ENCODE assay signal across 10 cellular contexts in genomic region chr17:76546556-76547182, GRCh38. TPM values are rescaled to one million over a fixed set of nuclear protein-coding genes. Genes with fewer than 3 reads are reported as not detected.
DNase-seq lines count a peak whose midpoint lies in the region; ATAC-seq and TF ChIP-seq lines count a peak whose summit lies in the region.
"Had no signal": no experiment of that assay in that cellular context is flagged by ENCODE, and none has a peak within 500 bp of the region (broad histone marks: within the 10 kb centered on the region; RNA-seq: fewer than 3 reads in every experiment).

No MANE protein-coding gene starts in this region.

- DNase-seq in NCI-H446 (lab: John Stamatoyannopoulos, UW) (peak; percentile 19 to 68), dermis blood vessel endothelial cell (peak; percentile 51), neural progenitor cell (ENCODE audit: low spot score) (no peak), endodermal cell (no peak), Karpas-422 (no peak), HEK293T (ENCODE audit: extremely low spot score) (no peak)
- DNase-seq in activated CD8-positive, alpha-beta memory T cell treated with anti-CD3 and anti-CD28 coated beads, Interleukin-2, amount 10 ng/mL, durations not matched to agents 7 days and 5 days: no peak
- DNase-seq: DMS79 treated with DMSO at 0.1 percent for 48 hours had no signal

- H3K4me3 Mint-ChIP-seq in neural progenitor cell: peak overlapping the region; percentile 23
- H3K4me3 Mint-ChIP-seq in endodermal cell: no peak overlapping the region
- H3K4me3 Mint-ChIP-seq in activated CD8-positive, alpha-beta memory T cell treated with anti-CD3 and anti-CD28 coated beads, Interleukin-2, amount 10 ng/mL, durations not matched to agents 7 days and 5 days: no peak overlapping the region

- TF ChIP-seq CTCF in C4-2B (conservative IDR thresholded peaks at IDR 0.05): no peak
- TF ChIP-seq CTCF in neural progenitor cell (IDR thresholded peaks at IDR 0.05): no peak
- no peak for TF ChIP-seq CTCF in endodermal cell (conservative IDR thresholded peaks at IDR 0.05)

- no peaks in the 10 kb centered on the region for H3K9me2 ChIP-seq in Karpas-422 (replicated peaks; ENCODE audit: insufficient read depth, low read length)

- no peak overlapping the region for H3K9ac ChIP-seq in neural progenitor cell
- H3K9ac ChIP-seq in endodermal cell (ENCODE audit: extremely low read depth, low read length, poor library complexity, severe bottlenecking): no peak overlapping the region
- H3K9ac ChIP-seq in Karpas-422 (ENCODE audit: low read length): no peak overlapping the region

- H3K36me3 Mint-ChIP-seq in neural progenitor cell (no peaks in the 10 kb centered on the region), endodermal cell (ENCODE audit: low read depth) (no peaks in the 10 kb centered on the region)
- H3K36me3 Mint-ChIP-seq in activated CD8-positive, alpha-beta memory T cell treated with anti-CD3 and anti-CD28 coated beads, Interleukin-2, amount 10 ng/mL, durations not matched to agents 7 days and 5 days: no peaks in the 10 kb centered on the region
- H3K36me3 Mint-ChIP-seq: activated naive CD4-positive, alpha-beta T cell treated with anti-CD3 and anti-CD28 coated beads, Interleukin-2, amount 50 U/mL, for 72 hours had no signal

- H3K27ac ChIP-seq in C4-2B: peak overlapping the region; percentile 19
- no peak overlapping the region for H3K27ac ChIP-seq in neural progenitor cell
- no peak overlapping the region for H3K27ac ChIP-seq in endodermal cell (ENCODE audit: low read depth, low read length)
- no peak overlapping the region for H3K27ac ChIP-seq in Karpas-422 (ENCODE audit: low read length)

- peaks cover 6% of the 10 kb centered on the region for H3K27me3 Mint-ChIP-seq in neural progenitor cell (ENCODE audit: insufficient read depth, low read depth)
- peaks cover 1% of the 10 kb centered on the region for H3K27me3 Mint-ChIP-seq in endodermal cell (ENCODE audit: insufficient read depth)
- peaks cover 16% of the 10 kb centered on the region for H3K27me3 Mint-ChIP-seq in activated CD8-positive, alpha-beta memory T cell treated with anti-CD3 and anti-CD28 coated beads, Interleukin-2, amount 10 ng/mL, durations not matched to agents 7 days and 5 days

- no peaks in the 10 kb centered on the region for H4K20me1 ChIP-seq in neural progenitor cell (ENCODE audit: low read depth)
- no peaks in the 10 kb centered on the region for H4K20me1 ChIP-seq in Karpas-422 (ENCODE audit: insufficient read depth, low read depth, low read length)

- H3K27ac Mint-ChIP-seq in neural progenitor cell (no peak overlapping the region), endodermal cell (no peak overlapping the region)
- H3K27ac Mint-ChIP-seq in activated CD8-positive, alpha-beta memory T cell treated with anti-CD3 and anti-CD28 coated beads, Interleukin-2, amount 10 ng/mL, durations not matched to agents 7 days and 5 days: no peak overlapping the region
- H3K27ac Mint-ChIP-seq: activated naive CD4-positive, alpha-beta T cell treated with anti-CD3 and anti-CD28 coated beads, Interleukin-2, amount 50 U/mL, for 72 hours had no signal

- H3K9me3 Mint-ChIP-seq in neural progenitor cell (no peaks in the 10 kb centered on the region), endodermal cell (no peaks in the 10 kb centered on the region)
- H3K9me3 Mint-ChIP-seq in activated CD8-positive, alpha-beta memory T cell treated with anti-CD3 and anti-CD28 coated beads, Interleukin-2, amount 10 ng/mL, durations not matched to agents 7 days and 5 days (ENCODE audit: low read depth): no peaks in the 10 kb centered on the region
- H3K9me3 Mint-ChIP-seq: activated naive CD4-positive, alpha-beta T cell treated with anti-CD3 and anti-CD28 coated beads, Interleukin-2, amount 50 U/mL, for 72 hours had no signal

- H3K4me1 ChIP-seq in neural progenitor cell: peaks cover 24% of the 10 kb centered on the region
- H3K4me1 ChIP-seq in endodermal cell (ENCODE audit: control insufficient read depth, insufficient read depth, low read length): peaks cover 17% of the 10 kb centered on the region
- no peaks in the 10 kb centered on the region for H3K4me1 ChIP-seq in Karpas-422 (ENCODE audit: low read length)

- H3K79me2 ChIP-seq in neural progenitor cell (ENCODE audit: low read depth) (no peaks in the 10 kb centered on the region), Karpas-422 (ENCODE audit: low read length) (no peaks in the 10 kb centered on the region)

- H2AFZ ChIP-seq in neural progenitor cell (replicated peaks) (no peak overlapping the region), Karpas-422 (ENCODE audit: low read length) (no peak overlapping the region)

- POLR2A ChIA-PET in HEK293T (lab: Yijun Ruan, JAX): interaction anchor here (0.8 to 1.4 kb wide), 5 partner anchors 11 to 125 kb away, joined by 3 to 6 read pairs (median 4); no protein-coding TSS in a partner anchor

- CTCF ChIA-PET in activated CD8-positive, alpha-beta memory T cell treated with anti-CD3 and anti-CD28 coated beads, Interleukin-2, amount 10 ng/mL, durations not matched to agents 7 days and 5 days (lab: Charles Lee): interaction anchor here (0.8 to 6.4 kb wide), 13 partner anchors 10 to 138 kb away, joined by 3 to 77 read pairs (median 4); no protein-coding TSS in a partner anchor
- CTCF ChIA-PET in HEK293T (lab: Yijun Ruan, JAX): interaction anchor here (0.6 to 2.9 kb wide), 6 partner anchors 10 to 39 kb away, joined by 3 to 37 read pairs (median 4); no protein-coding TSS in a partner anchor

- H3K4me3 ChIP-seq in neural progenitor cell (no peak overlapping the region), endodermal cell (ENCODE audit: low read length) (no peak overlapping the region), Karpas-422 (ENCODE audit: low read length) (no peak overlapping the region)

- no peak for ATAC-seq in activated CD8-positive, alpha-beta memory T cell treated with anti-CD3 and anti-CD28 coated beads, Interleukin-2, amount 10 ng/mL, durations not matched to agents 7 days and 5 days

- peaks cover 21% of the 10 kb centered on the region for H3F3A ChIP-seq in neural progenitor cell (ENCODE audit: low read depth)

- H3K36me3 ChIP-seq in neural progenitor cell: no peaks in the 10 kb centered on the region
- H3K36me3 ChIP-seq in endodermal cell (ENCODE audit: control insufficient read depth, insufficient read depth, low read length): no peaks in the 10 kb centered on the region
- no peaks in the 10 kb centered on the region for H3K36me3 ChIP-seq in Karpas-422 (ENCODE audit: insufficient read depth, low read length)

- no peaks in the 10 kb centered on the region for H3K9me3 ChIP-seq in neural progenitor cell (ENCODE audit: low read depth)
- H3K9me3 ChIP-seq in endodermal cell (ENCODE audit: control insufficient read depth, low read length): no peaks in the 10 kb centered on the region
- H3K9me3 ChIP-seq in Karpas-422 (ENCODE audit: low read length): no peaks in the 10 kb centered on the region

- H3K27me3 ChIP-seq in neural progenitor cell (peaks cover 21% of the 10 kb centered on the region), endodermal cell (ENCODE audit: control insufficient read depth, insufficient read depth, low read length, poor library complexity, severe bottlenecking) (no peaks in the 10 kb centered on the region), Karpas-422 (ENCODE audit: low read length) (no peaks in the 10 kb centered on the region)

- H3K4me2 ChIP-seq in neural progenitor cell (no peak overlapping the region), Karpas-422 (ENCODE audit: low read depth, low read length, poor library complexity, severe bottlenecking) (no peak overlapping the region)

- WGBS in endodermal cell (ENCODE audit: insufficient coverage in 1 of 2, insufficient read length in 1 of 2), 2 experiments: 89 to 98% methylated on average over 7 to 11 of the region's 11 CpGs

- peaks cover 32% of the 10 kb centered on the region for H3K4me1 Mint-ChIP-seq in neural progenitor cell
- H3K4me1 Mint-ChIP-seq in endodermal cell: peaks cover 27% of the 10 kb centered on the region
- H3K4me1 Mint-ChIP-seq in activated CD8-positive, alpha-beta memory T cell treated with anti-CD3 and anti-CD28 coated beads, Interleukin-2, amount 10 ng/mL, durations not matched to agents 7 days and 5 days: peaks cover 5% of the 10 kb centered on the region

TF ChIP-seq in HEK293T, 16 proteins besides CTCF, POLR2A, EP300 and RAD21 (continues in another document):
- TF ChIP-seq FOXM1 (IDR thresholded peaks at IDR 0.05; ENCODE audit: borderline replicate concordance): no peak

RNA-seq across cellular contexts. Expression of gene PRCD, which starts 6.8 kb away (rescaled TPM):
- total RNA-seq in dermis blood vessel endothelial cell (0.19 and 0.68 TPM in 2 replicates), neural progenitor cell (ENCODE audit: low replicate concordance) (0.09 TPM in 1 of 2 replicates, not detected in the other), endodermal cell (1 to 10 TPM; 3.2 to 4.8 TPM)
- polyA plus RNA-seq in endodermal cell (2013, experiment 1 of 2): 0.50 TPM
- polyA plus RNA-seq in endodermal cell (2013, experiment 2 of 2): 2.2 TPM
- total RNA-seq in activated CD8-positive, alpha-beta memory T cell treated with anti-CD3 and anti-CD28 coated beads, Interleukin-2, amount 10 ng/mL, durations not matched to agents 7 days and 5 days: not detected
- 0.37 and 0.69 TPM in 2 replicates for total RNA-seq in Karpas-422 (2014; rRNA removed; shearing (Covaris generic); ENCODE audit: low replicate concordance)
- total RNA-seq: activated naive CD4-positive, alpha-beta T cell treated with anti-CD3 and anti-CD28 coated beads, Interleukin-2, amount 50 U/mL, for 72 hours had no signal

RNA-seq across cellular contexts. Expression of gene CYGB, which starts 9.2 kb away (rescaled TPM):
- 1.6 and 4.4 TPM in 2 replicates for total RNA-seq in dermis blood vessel endothelial cell
- 1.1 TPM in 1 of 2 replicates, not detected in the other for total RNA-seq in neural progenitor cell (ENCODE audit: low replicate concordance)
- 1 to 10 TPM; 2.0 to 3.4 TPM for total RNA-seq in endodermal cell
- polyA plus RNA-seq in endodermal cell (2013, experiment 1 of 2): 3.3 TPM
- polyA plus RNA-seq in endodermal cell (2013, experiment 2 of 2): 2.3 TPM
- total RNA-seq in activated CD8-positive, alpha-beta memory T cell treated with anti-CD3 and anti-CD28 coated beads, Interleukin-2, amount 10 ng/mL, durations not matched to agents 7 days and 5 days: not detected
- total RNA-seq in Karpas-422 (2014; rRNA removed; shearing (Covaris generic); ENCODE audit: low replicate concordance): 0.07 TPM in 1 of 2 replicates, not detected in the other
- total RNA-seq: activated naive CD4-positive, alpha-beta T cell treated with anti-CD3 and anti-CD28 coated beads, Interleukin-2, amount 50 U/mL, for 72 hours had no signal

RNA-seq across cellular contexts. Expression of gene ST6GALNAC2, which starts 39.0 kb away (rescaled TPM):
- total RNA-seq in dermis blood vessel endothelial cell (0.28 and 0.51 TPM in 2 replicates), neural progenitor cell (ENCODE audit: low replicate concordance) (0.28 TPM in 1 of 2 replicates, not detected in the other), endodermal cell (10 to 100 TPM; 15.1 to 26.9 TPM)
- polyA plus RNA-seq in endodermal cell (2013, experiment 1 of 2): 3.5 TPM
- 3.6 TPM for polyA plus RNA-seq in endodermal cell (2013, experiment 2 of 2)
- not detected for total RNA-seq in activated CD8-positive, alpha-beta memory T cell treated with anti-CD3 and anti-CD28 coated beads, Interleukin-2, amount 10 ng/mL, durations not matched to agents 7 days and 5 days
- total RNA-seq in Karpas-422 (2014; rRNA removed; shearing (Covaris generic); ENCODE audit: low replicate concordance): not detected in 2 replicates
- total RNA-seq: activated naive CD4-positive, alpha-beta T cell treated with anti-CD3 and anti-CD28 coated beads, Interleukin-2, amount 50 U/mL, for 72 hours had no signal

RNA-seq across cellular contexts. Expression of gene RHBDF2, which starts 45.4 kb away (rescaled TPM):
- total RNA-seq in dermis blood vessel endothelial cell (34.5 and 35.5 TPM in 2 replicates), neural progenitor cell (ENCODE audit: low replicate concordance) (0.79 and 5.0 TPM in 2 replicates), endodermal cell (10 to 100 TPM; 28.5 to 31.1 TPM)
- 6.1 TPM for polyA plus RNA-seq in endodermal cell (2013, experiment 1 of 2)
- 6.0 TPM for polyA plus RNA-seq in endodermal cell (2013, experiment 2 of 2)
- 10 to 100 TPM; 29.6 to 42.1 TPM for total RNA-seq in activated CD8-positive, alpha-beta memory T cell treated with anti-CD3 and anti-CD28 coated beads, Interleukin-2, amount 10 ng/mL, durations not matched to agents 7 days and 5 days
- 5.1 and 5.4 TPM in 2 replicates for total RNA-seq in Karpas-422 (2014; rRNA removed; shearing (Covaris generic); ENCODE audit: low replicate concordance)

Comparison
In these comparisons a context has a peak if more than half of its experiments do, and no peak if none do; other contexts are left out.
1. DNase-seq: peak in NCI-H446 (2 of 2) and dermis blood vessel endothelial cell (single experiment); none in neural progenitor cell (single experiment), endodermal cell (single experiment), activated CD8-positive, alpha-beta memory T cell treated with anti-CD3 and anti-CD28 coated beads, Interleukin-2, amount 10 ng/mL, durations not matched to agents 7 days and 5 days (single experiment), Karpas-422 (single experiment) and HEK293T (single experiment).
2. RNA of gene ST6GALNAC2, which starts 39.0 kb away (total RNA-seq): 15.1 to 26.9 TPM in endodermal cell; 0.28 to 0.51 TPM in dermis blood vessel endothelial cell, not detected in activated CD8-positive, alpha-beta memory T cell treated with anti-CD3 and anti-CD28 coated beads, Interleukin-2, amount 10 ng/mL, durations not matched to agents 7 days and 5 days, 0.28 TPM in neural progenitor cell and not detected in Karpas-422; every median in the first group is over 10 times any median in the second.